ENCODE assay signal across 1 cellular context in the genomic region with DNA sequence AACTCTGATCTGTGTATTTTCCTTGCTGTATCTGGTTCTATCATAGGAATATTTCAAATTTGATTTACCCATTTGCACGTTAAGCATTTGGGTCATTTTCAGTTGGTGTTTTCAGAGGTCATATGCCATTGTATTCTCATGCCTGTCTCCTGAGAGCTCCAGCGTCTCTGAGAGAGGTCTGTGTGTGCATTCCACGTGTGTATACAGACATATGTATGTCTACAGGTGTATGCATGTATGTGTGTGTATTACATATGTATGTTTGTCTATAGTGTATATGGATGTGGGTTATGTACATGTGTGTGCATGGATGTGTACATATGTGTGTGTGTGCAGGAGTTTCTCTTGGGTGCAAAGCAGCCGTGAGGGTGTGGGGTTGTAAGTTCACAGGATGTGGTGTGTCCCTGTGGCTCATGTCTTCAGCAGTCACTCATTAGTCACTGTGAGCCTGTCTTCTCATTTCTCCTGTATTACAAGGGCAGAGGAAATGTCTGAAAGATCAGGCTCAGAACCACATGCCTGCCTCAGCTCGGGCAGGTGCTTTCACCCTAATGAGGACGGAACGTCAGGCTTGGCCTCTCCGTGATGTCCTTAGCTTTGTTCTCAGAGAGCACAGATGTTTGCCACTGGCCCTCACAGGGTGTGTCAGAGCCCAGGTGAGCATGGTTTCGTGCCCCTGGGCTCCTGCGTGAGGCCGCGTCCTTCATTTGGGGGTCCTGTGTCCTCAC.
A peak's percentile ranks its signal among the peaks of the same experiment; 100 is the strongest.
TF ChIP-seq lines count a peak whose summit lies in the region.

No MANE protein-coding gene starts in this region.

TF ChIP-seq in K562, 482 proteins besides CTCF, POLR2A, EP300 and RAD21 (continued from another document):
- TF ChIP-seq, protein P1, sequence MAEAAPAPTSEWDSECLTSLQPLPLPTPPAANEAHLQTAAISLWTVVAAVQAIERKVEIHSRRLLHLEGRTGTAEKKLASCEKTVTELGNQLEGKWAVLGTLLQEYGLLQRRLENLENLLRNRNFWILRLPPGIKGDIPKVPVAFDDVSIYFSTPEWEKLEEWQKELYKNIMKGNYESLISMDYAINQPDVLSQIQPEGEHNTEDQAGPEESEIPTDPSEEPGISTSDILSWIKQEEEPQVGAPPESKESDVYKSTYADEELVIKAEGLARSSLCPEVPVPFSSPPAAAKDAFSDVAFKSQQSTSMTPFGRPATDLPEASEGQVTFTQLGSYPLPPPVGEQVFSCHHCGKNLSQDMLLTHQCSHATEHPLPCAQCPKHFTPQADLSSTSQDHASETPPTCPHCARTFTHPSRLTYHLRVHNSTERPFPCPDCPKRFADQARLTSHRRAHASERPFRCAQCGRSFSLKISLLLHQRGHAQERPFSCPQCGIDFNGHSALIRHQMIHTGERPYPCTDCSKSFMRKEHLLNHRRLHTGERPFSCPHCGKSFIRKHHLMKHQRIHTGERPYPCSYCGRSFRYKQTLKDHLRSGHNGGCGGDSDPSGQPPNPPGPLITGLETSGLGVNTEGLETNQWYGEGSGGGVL (CRISPR knock-in tag; IDR thresholded peaks at IDR 0.05), result no peak
- no peak for TF ChIP-seq CC2D1A (IDR thresholded peaks at IDR 0.05)
- TF ChIP-seq, protein P2, sequence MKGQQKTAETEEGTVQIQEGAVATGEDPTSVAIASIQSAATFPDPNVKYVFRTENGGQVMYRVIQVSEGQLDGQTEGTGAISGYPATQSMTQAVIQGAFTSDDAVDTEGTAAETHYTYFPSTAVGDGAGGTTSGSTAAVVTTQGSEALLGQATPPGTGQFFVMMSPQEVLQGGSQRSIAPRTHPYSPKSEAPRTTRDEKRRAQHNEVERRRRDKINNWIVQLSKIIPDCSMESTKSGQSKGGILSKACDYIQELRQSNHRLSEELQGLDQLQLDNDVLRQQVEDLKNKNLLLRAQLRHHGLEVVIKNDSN (CRISPR knock-in tag; IDR thresholded peaks at IDR 0.05), result 0 out of 2 replicates have a peak, but pooled peaks have one; percentile 16
- 0 out of 2 replicates have a peak, but pooled peaks have one; percentile 33 for TF ChIP-seq ETV5 (CRISPR knock-in tag; IDR thresholded peaks at IDR 0.05; ENCODE audit: low read depth)
- no peak for TF ChIP-seq SIRT6 (IDR thresholded peaks at IDR 0.05; ENCODE audit: low read depth, low read length)
- no peak for TF ChIP-seq SMAD4 (CRISPR knock-in tag; conservative IDR thresholded peaks at IDR 0.05)
- no peak for TF ChIP-seq HEY1 (CRISPR knock-in tag; IDR thresholded peaks at IDR 0.05; ENCODE audit: borderline replicate concordance)
- TF ChIP-seq KLF1 (tag; IDR thresholded peaks at IDR 0.05), result no peak
- TF ChIP-seq ZNF175 (CRISPR knock-in tag; IDR thresholded peaks at IDR 0.05; ENCODE audit: low read depth), result 0 out of 2 replicates have a peak, but pooled peaks have one; percentile 49
- 0 out of 2 replicates have a peak, but pooled peaks have one; percentile 18 for TF ChIP-seq RBFOX2 (IDR thresholded peaks at IDR 0.05; ENCODE audit: low read depth, low read length)
- no peak for TF ChIP-seq ZFP1 (CRISPR knock-in tag; IDR thresholded peaks at IDR 0.05)
- no peak for TF ChIP-seq GTF2A2 (tag; IDR thresholded peaks at IDR 0.05)
- no peak for TF ChIP-seq SNRNP70 (optimal IDR thresholded peaks at IDR 0.05; ENCODE audit: low read depth, low read length)
- TF ChIP-seq EWSR1 (IDR thresholded peaks at IDR 0.05; ENCODE audit: borderline replicate concordance, low read depth, partially characterized antibody), result no peak
- TF ChIP-seq, protein P3, sequence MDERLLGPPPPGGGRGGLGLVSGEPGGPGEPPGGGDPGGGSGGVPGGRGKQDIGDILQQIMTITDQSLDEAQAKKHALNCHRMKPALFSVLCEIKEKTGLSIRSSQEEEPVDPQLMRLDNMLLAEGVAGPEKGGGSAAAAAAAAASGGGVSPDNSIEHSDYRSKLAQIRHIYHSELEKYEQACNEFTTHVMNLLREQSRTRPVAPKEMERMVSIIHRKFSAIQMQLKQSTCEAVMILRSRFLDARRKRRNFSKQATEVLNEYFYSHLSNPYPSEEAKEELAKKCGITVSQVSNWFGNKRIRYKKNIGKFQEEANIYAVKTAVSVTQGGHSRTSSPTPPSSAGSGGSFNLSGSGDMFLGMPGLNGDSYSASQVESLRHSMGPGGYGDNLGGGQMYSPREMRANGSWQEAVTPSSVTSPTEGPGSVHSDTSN (CRISPR knock-in tag; IDR thresholded peaks at IDR 0.05; ENCODE audit: low read depth), result no peak
- TF ChIP-seq, protein P3 (tag; conservative IDR thresholded peaks at IDR 0.05; ENCODE audit: low read depth), result no peak
- no peak for TF ChIP-seq KDM4B (IDR thresholded peaks at IDR 0.05; ENCODE audit: borderline replicate concordance in 2 of 2, low read depth in 1 of 2)
- no peak for TF ChIP-seq WHSC1 (IDR thresholded peaks at IDR 0.05; ENCODE audit: low read length)
- TF ChIP-seq, protein P4, sequence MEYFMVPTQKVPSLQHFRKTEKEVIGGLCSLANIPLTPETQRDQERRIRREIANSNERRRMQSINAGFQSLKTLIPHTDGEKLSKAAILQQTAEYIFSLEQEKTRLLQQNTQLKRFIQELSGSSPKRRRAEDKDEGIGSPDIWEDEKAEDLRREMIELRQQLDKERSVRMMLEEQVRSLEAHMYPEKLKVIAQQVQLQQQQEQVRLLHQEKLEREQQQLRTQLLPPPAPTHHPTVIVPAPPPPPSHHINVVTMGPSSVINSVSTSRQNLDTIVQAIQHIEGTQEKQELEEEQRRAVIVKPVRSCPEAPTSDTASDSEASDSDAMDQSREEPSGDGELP (CRISPR knock-in tag; IDR thresholded peaks at IDR 0.05; ENCODE audit: borderline replicate concordance), result peak; percentile 19; the same call in 1 of the 2 replicates
- TF ChIP-seq MED1 (CRISPR knock-in tag; IDR thresholded peaks at IDR 0.05; ENCODE audit: borderline replicate concordance), result no peak
- peak; percentile 42; the same call in 1 of the 2 replicates for TF ChIP-seq ZNF589 (CRISPR knock-in tag; IDR thresholded peaks at IDR 0.05; ENCODE audit: low read depth)
- TF ChIP-seq, protein P5, sequence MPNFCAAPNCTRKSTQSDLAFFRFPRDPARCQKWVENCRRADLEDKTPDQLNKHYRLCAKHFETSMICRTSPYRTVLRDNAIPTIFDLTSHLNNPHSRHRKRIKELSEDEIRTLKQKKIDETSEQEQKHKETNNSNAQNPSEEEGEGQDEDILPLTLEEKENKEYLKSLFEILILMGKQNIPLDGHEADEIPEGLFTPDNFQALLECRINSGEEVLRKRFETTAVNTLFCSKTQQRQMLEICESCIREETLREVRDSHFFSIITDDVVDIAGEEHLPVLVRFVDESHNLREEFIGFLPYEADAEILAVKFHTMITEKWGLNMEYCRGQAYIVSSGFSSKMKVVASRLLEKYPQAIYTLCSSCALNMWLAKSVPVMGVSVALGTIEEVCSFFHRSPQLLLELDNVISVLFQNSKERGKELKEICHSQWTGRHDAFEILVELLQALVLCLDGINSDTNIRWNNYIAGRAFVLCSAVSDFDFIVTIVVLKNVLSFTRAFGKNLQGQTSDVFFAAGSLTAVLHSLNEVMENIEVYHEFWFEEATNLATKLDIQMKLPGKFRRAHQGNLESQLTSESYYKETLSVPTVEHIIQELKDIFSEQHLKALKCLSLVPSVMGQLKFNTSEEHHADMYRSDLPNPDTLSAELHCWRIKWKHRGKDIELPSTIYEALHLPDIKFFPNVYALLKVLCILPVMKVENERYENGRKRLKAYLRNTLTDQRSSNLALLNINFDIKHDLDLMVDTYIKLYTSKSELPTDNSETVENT (CRISPR knock-in tag; IDR thresholded peaks at IDR 0.05), result no peak
- no peak for TF ChIP-seq ZNF586 (CRISPR knock-in tag; conservative IDR thresholded peaks at IDR 0.05)
- TF ChIP-seq MEF2D (tag; conservative IDR thresholded peaks at IDR 0.05; ENCODE audit: low read depth), result no peak
- no peak for TF ChIP-seq KAT7 (CRISPR knock-in tag; IDR thresholded peaks at IDR 0.05; ENCODE audit: borderline replicate concordance)
- TF ChIP-seq, protein P6, sequence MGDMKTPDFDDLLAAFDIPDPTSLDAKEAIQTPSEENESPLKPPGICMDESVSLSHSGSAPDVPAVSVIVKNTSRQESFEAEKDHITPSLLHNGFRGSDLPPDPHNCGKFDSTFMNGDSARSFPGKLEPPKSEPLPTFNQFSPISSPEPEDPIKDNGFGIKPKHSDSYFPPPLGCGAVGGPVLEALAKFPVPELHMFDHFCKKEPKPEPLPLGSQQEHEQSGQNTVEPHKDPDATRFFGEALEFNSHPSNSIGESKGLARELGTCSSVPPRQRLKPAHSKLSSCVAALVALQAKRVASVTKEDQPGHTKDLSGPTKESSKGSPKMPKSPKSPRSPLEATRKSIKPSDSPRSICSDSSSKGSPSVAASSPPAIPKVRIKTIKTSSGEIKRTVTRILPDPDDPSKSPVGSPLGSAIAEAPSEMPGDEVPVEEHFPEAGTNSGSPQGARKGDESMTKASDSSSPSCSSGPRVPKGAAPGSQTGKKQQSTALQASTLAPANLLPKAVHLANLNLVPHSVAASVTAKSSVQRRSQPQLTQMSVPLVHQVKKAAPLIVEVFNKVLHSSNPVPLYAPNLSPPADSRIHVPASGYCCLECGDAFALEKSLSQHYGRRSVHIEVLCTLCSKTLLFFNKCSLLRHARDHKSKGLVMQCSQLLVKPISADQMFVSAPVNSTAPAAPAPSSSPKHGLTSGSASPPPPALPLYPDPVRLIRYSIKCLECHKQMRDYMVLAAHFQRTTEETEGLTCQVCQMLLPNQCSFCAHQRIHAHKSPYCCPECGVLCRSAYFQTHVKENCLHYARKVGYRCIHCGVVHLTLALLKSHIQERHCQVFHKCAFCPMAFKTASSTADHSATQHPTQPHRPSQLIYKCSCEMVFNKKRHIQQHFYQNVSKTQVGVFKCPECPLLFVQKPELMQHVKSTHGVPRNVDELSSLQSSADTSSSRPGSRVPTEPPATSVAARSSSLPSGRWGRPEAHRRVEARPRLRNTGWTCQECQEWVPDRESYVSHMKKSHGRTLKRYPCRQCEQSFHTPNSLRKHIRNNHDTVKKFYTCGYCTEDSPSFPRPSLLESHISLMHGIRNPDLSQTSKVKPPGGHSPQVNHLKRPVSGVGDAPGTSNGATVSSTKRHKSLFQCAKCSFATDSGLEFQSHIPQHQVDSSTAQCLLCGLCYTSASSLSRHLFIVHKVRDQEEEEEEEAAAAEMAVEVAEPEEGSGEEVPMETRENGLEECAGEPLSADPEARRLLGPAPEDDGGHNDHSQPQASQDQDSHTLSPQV (IDR thresholded peaks at IDR 0.05), result peak; percentile 64
- no peak for TF ChIP-seq PYGO2 (tag; IDR thresholded peaks at IDR 0.05)
- no peak for TF ChIP-seq HDAC6 (IDR thresholded peaks at IDR 0.05; ENCODE audit: low read depth, low read length)
- TF ChIP-seq, protein P7, sequence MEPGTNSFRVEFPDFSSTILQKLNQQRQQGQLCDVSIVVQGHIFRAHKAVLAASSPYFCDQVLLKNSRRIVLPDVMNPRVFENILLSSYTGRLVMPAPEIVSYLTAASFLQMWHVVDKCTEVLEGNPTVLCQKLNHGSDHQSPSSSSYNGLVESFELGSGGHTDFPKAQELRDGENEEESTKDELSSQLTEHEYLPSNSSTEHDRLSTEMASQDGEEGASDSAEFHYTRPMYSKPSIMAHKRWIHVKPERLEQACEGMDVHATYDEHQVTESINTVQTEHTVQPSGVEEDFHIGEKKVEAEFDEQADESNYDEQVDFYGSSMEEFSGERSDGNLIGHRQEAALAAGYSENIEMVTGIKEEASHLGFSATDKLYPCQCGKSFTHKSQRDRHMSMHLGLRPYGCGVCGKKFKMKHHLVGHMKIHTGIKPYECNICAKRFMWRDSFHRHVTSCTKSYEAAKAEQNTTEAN (CRISPR knock-in tag; IDR thresholded peaks at IDR 0.05), result no peak
- TF ChIP-seq ZNF561 (CRISPR knock-in tag; conservative IDR thresholded peaks at IDR 0.05), result no peak
